Comparison of ENCODE assay signal across 8 cellular contexts in genomic region chr10:75099952-75100763, GRCh38. TPM values are rescaled to one million over a fixed set of nuclear protein-coding genes. Genes with fewer than 3 reads are reported as not detected.
DNase-seq lines count a peak whose midpoint lies in the region; ATAC-seq, FAIRE-seq and TF ChIP-seq lines count a peak whose summit lies in the region.

No MANE protein-coding gene starts in this region.

- FAIRE-seq in pancreas (lab: Jason Lieb, UNC), result no peak

- H3K36me3 ChIP-seq in pancreas (no peaks in the 10 kb centered on the region), thoracic aorta (no peaks in the 10 kb centered on the region)

- no peaks in the 10 kb centered on the region for H3K27me3 ChIP-seq in pancreas
- H3K27me3 ChIP-seq in thoracic aorta (replicated peaks; ENCODE audit: insufficient read depth), result no peaks in the 10 kb centered on the region

- DNase-seq in AG20443 (ENCODE audit: low spot score) (peak; percentile 93), RPMI8226 (peak; percentile 57), activated gamma-delta T cell (lab: John Stamatoyannopoulos, UW) (peak; percentile 46), germinal center (ENCODE audit: low spot score) (peak; percentile 86), pancreas (peak; percentile 60 to 96 (median 84)), thoracic aorta (ENCODE audit: low spot score) (peak; percentile 28)

- WGBS in pancreas, 2 donors, result 28 to 30% methylated on average over 18 of the region's 18 CpGs

- ATAC-seq in GM18520 (IDR thresholded peaks at IDR 0.05; ENCODE audit: unreplicated experiment), result peak; percentile 70
- ATAC-seq in HG03342 (IDR thresholded peaks at IDR 0.05; ENCODE audit: unreplicated experiment), result peak; percentile 76
- ATAC-seq in pancreas, result peak; percentile 88 to 99 (median 96)
- ATAC-seq in thoracic aorta (ENCODE audit: insufficient number of reproducible peaks, low FRiP score, low read depth), result peak; percentile 16

- no peak overlapping the region for H3K27ac ChIP-seq in pancreas
- H3K27ac ChIP-seq in thoracic aorta, result no peak overlapping the region

- peak; percentile 98 to 99 (median 98) for TF ChIP-seq CTCF in pancreas (IDR thresholded peaks at IDR 0.05)
- TF ChIP-seq CTCF in thoracic aorta (IDR thresholded peaks at IDR 0.05), result peak; percentile 99

- no peak overlapping the region for H3K4me3 ChIP-seq in pancreas
- no peak overlapping the region for H3K4me3 ChIP-seq in thoracic aorta

- intact Hi-C loops in pancreas (cut with DNase I), result loop anchor here in 2 of 3 donors (5.0 kb wide), 3 partner anchors 828 to 858 kb away; no protein-coding TSS in a partner anchor

- H3K4me1 ChIP-seq in pancreas (no peaks in the 10 kb centered on the region), thoracic aorta (ENCODE audit: control insufficient read depth in 1 of 2, low read depth in 2 of 2) (peaks cover 0 to 4% of the 10 kb centered on the region in 2 donors)

- H3K9me3 ChIP-seq in pancreas (no peaks in the 10 kb centered on the region), thoracic aorta (no peaks in the 10 kb centered on the region)

RNA-seq across cellular contexts. Expression of gene SAMD8, which starts 11.3 kb away (rescaled TPM):
- total RNA-seq in pancreas (10 to 100 TPM in 1 of 6 donors, 1 to 10 TPM in 5; 5.1 to 10.1 (median 6.4) TPM), thoracic aorta (10 to 100 TPM; 22.7 to 51.5 TPM)
- 1 to 10 TPM; 2.1 to 4.4 TPM for polyA plus RNA-seq in pancreas

Comparison
In these comparisons a context has a peak if more than half of its experiments do, and no peak if none do; other contexts are left out.
1. DNase-seq: peak in every context shown above with its lines; median percentile 93 in AG20443; 86 in germinal center; 84 in pancreas; 57 in RPMI8226; 46 in activated gamma-delta T cell; 28 in thoracic aorta.
2. ATAC-seq: peak in every context shown above with its lines; median percentile 96 in pancreas; 76 in HG03342; 70 in GM18520; 16 in thoracic aorta.